ENCODE assay signal across 14 cellular contexts in genomic region chr12:12614342-12614741, GRCh38.
"Had no signal": no experiment of that assay in that cellular context is flagged by ENCODE, and none has a peak within 500 bp of the region (broad histone marks: within the 10 kb centered on the region; RNA-seq: fewer than 3 reads in every experiment).

No MANE protein-coding gene starts in this region.

- H3K27ac ChIP-seq: epithelial cell of prostate had no signal

- H3K27me3 Mint-ChIP-seq: effector memory CD8-positive, alpha-beta T cell; stimulated activated memory B cell treated with anti-CD40 and anti-IgM and Interleukin-4, amounts not matched to agents 10 μg/mL and 1 μg/mL and 100 μg/mL, for 72 hours had no signal

- H3K27me3 ChIP-seq: adrenal gland, gastroesophageal sphincter, neutrophil, transverse colon had no signal

- H3K36me3 ChIP-seq: adrenal gland, neutrophil, transverse colon had no signal

- H3K4me3 ChIP-seq: gastroesophageal sphincter, transverse colon had no signal

- H3K9me3 ChIP-seq: adrenal gland, gastroesophageal sphincter, neutrophil, transverse colon had no signal

- ATAC-seq: effector memory CD8-positive, alpha-beta T cell; gastroesophageal sphincter; left ventricle myocardium superior; SK-N-SH treated with all-trans-retinoic acid at 6 μM for 48 hours; stimulated activated memory B cell treated with anti-CD40 and anti-IgM and Interleukin-4, amounts not matched to agents 10 μg/mL and 1 μg/mL and 100 μg/mL, for 72 hours had no signal

- H3K27ac Mint-ChIP-seq: stimulated activated memory B cell treated with anti-CD40 and anti-IgM and Interleukin-4, amounts not matched to agents 10 μg/mL and 1 μg/mL and 100 μg/mL, for 72 hours; T-helper 1 cell treated with Interleukin-12 subunit alpha and Interleukin-12 subunit beta and Interleukin-4 antibody, amounts not matched to agents 30 μg/mL and 1 μg/mL, for 36 hours had no signal

- H3K4me3 Mint-ChIP-seq: stimulated activated memory B cell treated with anti-CD40 and anti-IgM and Interleukin-4, amounts not matched to agents 10 μg/mL and 1 μg/mL and 100 μg/mL, for 72 hours had no signal

- H3K9me3 Mint-ChIP-seq: effector memory CD8-positive, alpha-beta T cell; stimulated activated memory B cell treated with anti-CD40 and anti-IgM and Interleukin-4, amounts not matched to agents 10 μg/mL and 1 μg/mL and 100 μg/mL, for 72 hours; T-helper 1 cell treated with Interleukin-12 subunit alpha and Interleukin-12 subunit beta and Interleukin-4 antibody, amounts not matched to agents 30 μg/mL and 1 μg/mL, for 36 hours had no signal

- DNase-seq: activated effector memory CD4-positive, alpha-beta T cell treated with anti-CD3 and anti-CD28 coated beads, Interleukin-2, amount 50 U/mL, for 16 hours; adrenal gland; effector memory CD8-positive, alpha-beta T cell; left ventricle myocardium superior; retina; small intestine; substantia nigra; transverse colon had no signal
